ENCODE assay signal across 1 cellular context in genomic region chr1:156662588-156663055, GRCh38.
TF ChIP-seq lines count a peak whose summit lies in the region.

No MANE protein-coding gene starts in this region.

TF ChIP-seq in H1, 55 proteins besides CTCF, POLR2A, EP300 and RAD21:
- TF ChIP-seq CEBPB (IDR thresholded peaks at IDR 0.05; ENCODE audit: low read depth, low read length) (no peak), NRF1 (IDR thresholded peaks at IDR 0.05; ENCODE audit: low read depth, low read length) (no peak), FOSL1 (IDR thresholded peaks at IDR 0.05; ENCODE audit: insufficient read depth, low read depth, low read length) (no peak), ATF3 (IDR thresholded peaks at IDR 0.05; ENCODE audit: insufficient read depth, low read depth, low read length) (no peak), YY1 (IDR thresholded peaks at IDR 0.05; ENCODE audit: low read depth, low read length) (no peak), USF2 (IDR thresholded peaks at IDR 0.05; ENCODE audit: low read length) (no peak), RNF2 (IDR thresholded peaks at IDR 0.05; ENCODE audit: borderline replicate concordance, low read depth, low read length, missing control alignments, poor library complexity, severe bottlenecking) (no peak)
